ENCODE assay signal across 8 cellular contexts in the genomic region with DNA sequence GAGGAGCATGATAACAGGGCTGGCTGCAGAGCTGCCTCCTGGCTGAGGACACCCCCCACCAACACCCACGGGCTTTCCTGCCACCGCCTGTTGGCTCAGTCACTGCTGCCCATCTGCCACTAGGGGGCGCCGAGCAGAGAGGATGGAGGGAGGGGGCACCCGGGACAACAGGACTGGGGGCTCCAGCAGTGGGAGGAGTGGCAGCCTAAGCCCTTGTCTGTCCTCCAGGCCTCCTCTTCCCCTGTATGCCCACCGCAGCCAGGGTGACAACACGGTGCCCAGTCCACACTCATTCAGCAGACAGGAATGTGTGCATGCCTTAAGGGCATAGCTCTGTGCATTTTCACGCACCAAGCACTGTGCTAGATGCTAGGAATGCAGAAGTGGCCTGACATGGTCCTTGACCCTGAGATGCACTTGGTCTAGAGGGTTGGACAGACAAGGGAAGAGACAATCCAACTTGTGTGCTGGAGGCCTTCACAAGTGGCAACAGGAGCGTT.
DNase-seq lines count a peak whose midpoint lies in the region; ATAC-seq lines count a peak whose summit lies in the region.

No MANE protein-coding gene starts in this region.

- ATAC-seq in HG03280 (IDR thresholded peaks at IDR 0.05; ENCODE audit: unreplicated experiment) = no peak

- DNase-seq in EL = peak; percentile 85
- DNase-seq in NCI-H69 (lab: John Stamatoyannopoulos, UW) = peak; percentile 58
- peak; percentile 24 to 47 for DNase-seq in activated T-helper 1 cell treated with anti-CD3 and anti-CD28 coated beads, Interleukin-2, amount 50 U/mL, for 16 hours (ENCODE audit: low read depth in 1 of 2, low spot score in 1 of 2)
- DNase-seq in glomerular visceral epithelial cell (ENCODE audit: extremely low spot score) = peak; percentile 53
- DNase-seq in stimulated activated CD4-positive, alpha-beta T cell treated with anti-CD3 and anti-CD28 coated beads, Interleukin-2, amount 100 ng/mL, for 4 hours (ENCODE audit: low read depth) = peak; percentile 22
- DNase-seq in ureter (ENCODE audit: low spot score) = no peak
- no peak for DNase-seq in NCI-H2196 (lab: John Stamatoyannopoulos, UW; ENCODE audit: unreplicated experiment)

Comparison
In these comparisons a context has a peak if more than half of its experiments do, and no peak if none do; other contexts are left out.
1. DNase-seq: peak in EL (single experiment), NCI-H69 (single experiment), activated T-helper 1 cell treated with anti-CD3 and anti-CD28 coated beads, Interleukin-2, amount 50 U/mL, for 16 hours (2 of 2), glomerular visceral epithelial cell (single experiment) and stimulated activated CD4-positive, alpha-beta T cell treated with anti-CD3 and anti-CD28 coated beads, Interleukin-2, amount 100 ng/mL, for 4 hours (single experiment); none in ureter (single experiment) and NCI-H2196 (single experiment).